ENCODE assay signal across 13 cellular contexts in the genomic region with DNA sequence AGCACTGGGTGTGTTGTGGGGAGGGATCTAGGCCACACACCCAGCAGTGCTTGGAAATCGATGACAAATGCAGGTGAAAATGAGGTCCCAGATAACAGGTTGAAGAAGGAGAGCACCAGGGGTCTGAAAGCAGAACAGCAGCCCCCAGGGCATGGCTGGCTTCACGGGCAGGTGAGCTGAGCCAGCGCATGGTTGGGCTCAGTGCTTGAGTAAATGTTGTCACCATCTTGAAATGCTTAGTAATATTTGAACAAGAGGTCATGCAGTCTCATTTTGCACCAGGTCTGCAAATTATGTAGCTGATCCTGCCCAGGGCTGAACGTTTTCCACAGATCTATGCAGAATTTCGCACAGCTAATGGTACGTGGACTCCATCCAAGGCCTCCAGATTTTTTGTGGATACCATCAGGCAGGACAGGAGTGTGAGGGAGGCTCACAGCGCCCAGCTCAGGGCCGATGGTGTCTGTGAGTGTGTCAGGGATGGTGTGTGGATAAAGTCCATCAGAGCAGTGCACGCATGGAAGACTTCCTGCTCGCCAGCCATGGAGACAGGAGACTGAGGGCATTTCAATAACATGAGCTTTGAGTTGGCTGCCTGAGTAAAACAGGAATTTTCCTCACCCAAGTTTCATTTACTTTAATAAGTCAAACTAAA. TPM values are rescaled to one million over a fixed set of nuclear protein-coding genes. Genes with fewer than 3 reads are reported as not detected.
DNase-seq lines count a peak whose midpoint lies in the region; ATAC-seq, FAIRE-seq and TF ChIP-seq lines count a peak whose summit lies in the region.
"Had no signal": no experiment of that assay in that cellular context is flagged by ENCODE, and none has a peak within 500 bp of the region (broad histone marks: within the 10 kb centered on the region; RNA-seq: fewer than 3 reads in every experiment).

No MANE protein-coding gene starts in this region.

- H4K20me1 ChIP-seq in HepG2 (ENCODE audit: insufficient read depth, low read length) (no peaks in the 10 kb centered on the region), OCI-LY3 (ENCODE audit: insufficient read depth, low read length) (no peaks in the 10 kb centered on the region; the same call in 1 of the 2 replicates)

- TF ChIP-seq POLR2A in HepG2 (IDR thresholded peaks at IDR 0.05; ENCODE audit: insufficient read depth in 1 of 2, low read depth in 2 of 2, low read length in 2 of 2): no peak
- TF ChIP-seq POLR2A in right lobe of liver (IDR thresholded peaks at IDR 0.05): no peak

- no peak for FAIRE-seq in HepG2 (lab: Jason Lieb, UNC)

- POLR2A ChIA-PET in HepG2 (lab: Yijun Ruan, JAX): interaction anchor here (1.5 kb wide), 1 partner anchor 37 kb away, joined by 4 read pairs; no protein-coding TSS in a partner anchor

- TF ChIP-seq EP300 in HepG2 (IDR thresholded peaks at IDR 0.05; ENCODE audit: low read depth in 2 of 2, low read length in 2 of 2) (no peak), HepG2 (CRISPR knock-in tag; IDR thresholded peaks at IDR 0.05; ENCODE audit: borderline replicate concordance) (no peak)

- H3K27me3 ChIP-seq in HepG2 (ENCODE audit: control insufficient read depth in 1 of 2, insufficient read depth in 2 of 2, low read length in 2 of 2): peaks cover 0 to 17% of the 10 kb centered on the region in 2 experiments; a peak in 3 of 5 replicates
- no peaks in the 10 kb centered on the region for H3K27me3 ChIP-seq in right lobe of liver
- peaks cover 39% of the 10 kb centered on the region for H3K27me3 ChIP-seq in OCI-LY3 (ENCODE audit: low read depth, low read length)

- H2AFZ ChIP-seq in HepG2 (ENCODE audit: low read length) (peak overlapping the region; percentile 36), OCI-LY3 (ENCODE audit: low read depth, low read length) (no peak overlapping the region)

- intact Hi-C loops in HepG2 (cut with micrococcal nuclease; ENCODE audit: unreplicated experiment) (no loop called here), right lobe of liver (cut with DNase I) (no loop called here)

- H3K4me2 ChIP-seq in HepG2 (ENCODE audit: low read depth, low read length): peak overlapping the region; percentile 41; the same call in 1 of the 2 replicates
- H3K4me2 ChIP-seq in OCI-LY3 (ENCODE audit: low read length): 0 out of 2 replicates have a peak overlapping the region, but pooled peaks have one; percentile 18

- in situ Hi-C loops in HepG2 (cut with HindIII; ENCODE audit: extremely low pct_ligation_motif_present, low pct_unique_long_range_greater_than_20kb): no loop called here

- TF ChIP-seq CTCF in HepG2 (CRISPR knock-in tag; IDR thresholded peaks at IDR 0.05): no peak
- no peak for TF ChIP-seq CTCF in right lobe of liver (IDR thresholded peaks at IDR 0.05)
- no peak for TF ChIP-seq CTCF in OCI-LY3 (IDR thresholded peaks at IDR 0.05; ENCODE audit: low read depth, low read length)
- TF ChIP-seq CTCF in fibroblast of the aortic adventitia (IDR thresholded peaks at IDR 0.05; ENCODE audit: insufficient read depth, low read length): no peak

- no TSS peak for BruUV-seq in HepG2 (replicated peaks; lab: Mats Ljungman, UMichigan)

- H3K4me3 ChIP-seq in HepG2 (replicated peaks in 1 of 3; ENCODE audit: insufficient read depth in 1 of 3, low read depth in 2 of 3, low read length in 3 of 3) (no peak overlapping the region; a peak in 1 of 6 replicates), right lobe of liver (no peak overlapping the region), OCI-LY3 (ENCODE audit: low read length) (no peak overlapping the region), fibroblast of the aortic adventitia (ENCODE audit: low read depth, low read length) (no peak overlapping the region)
- H3K4me3 ChIP-seq: skin epidermis had no signal

- H3K4me1 ChIP-seq in HepG2 (ENCODE audit: insufficient read depth, low read length) (peaks cover 25% of the 10 kb centered on the region), right lobe of liver (no peaks in the 10 kb centered on the region), OCI-LY3 (ENCODE audit: low read length) (peaks cover 34% of the 10 kb centered on the region)

- no peaks in the 10 kb centered on the region for H3K36me3 ChIP-seq in HepG2 (replicated peaks in 1 of 2; ENCODE audit: control insufficient read depth in 1 of 2, insufficient read depth in 2 of 2, low read length in 2 of 2)
- no peaks in the 10 kb centered on the region for H3K36me3 ChIP-seq in right lobe of liver
- no peaks in the 10 kb centered on the region for H3K36me3 ChIP-seq in OCI-LY3 (replicated peaks; ENCODE audit: low read depth, low read length)
- H3K36me3 ChIP-seq: WERI-Rb-1 had no signal

- H3K9me3 ChIP-seq in HepG2 (ENCODE audit: low read length) (no peaks in the 10 kb centered on the region), right lobe of liver (no peaks in the 10 kb centered on the region), OCI-LY3 (ENCODE audit: insufficient read depth, low read length) (no peaks in the 10 kb centered on the region)

- CTCF ChIA-PET in HepG2 (lab: Yijun Ruan, JAX; ENCODE audit: low intra/inter-chr PET ratio, low total read pairs): no interaction called here

- peak; percentile 37 for ATAC-seq in HepG2
- no peak for ATAC-seq in right lobe of liver
- ATAC-seq in GM21528 (IDR thresholded peaks at IDR 0.05; ENCODE audit: low FRiP score, unreplicated experiment): no peak

- 43% methylated on average over 10 of the region's 10 CpGs for WGBS in HepG2 (ENCODE audit: low lambda C conversion rate)
- 82% methylated on average over 4 of the region's 10 CpGs for WGBS in right lobe of liver (ENCODE audit: insufficient coverage, low coverage, low lambda C conversion rate, missing lambda C conversion rate)

- H3K79me2 ChIP-seq in HepG2 (ENCODE audit: insufficient read depth, low read length) (no peaks in the 10 kb centered on the region), OCI-LY3 (ENCODE audit: low read length) (no peaks in the 10 kb centered on the region)

- H3K27ac ChIP-seq in HepG2 (ENCODE audit: extremely low read length, insufficient read depth, low read length): no peak overlapping the region
- H3K27ac ChIP-seq in right lobe of liver: no peak overlapping the region
- H3K27ac ChIP-seq in OCI-LY3 (ENCODE audit: low read length): no peak overlapping the region
- H3K27ac ChIP-seq: WERI-Rb-1 had no signal

- H3K9ac ChIP-seq in HepG2 (ENCODE audit: insufficient read depth, low read depth, low read length) (no peak overlapping the region), OCI-LY3 (ENCODE audit: low read length) (no peak overlapping the region)

- DNase-seq in HepG2 (ENCODE audit: low spot score) (no peak), right lobe of liver (no peak), fibroblast of the aortic adventitia (ENCODE audit: low read depth) (peak; percentile 62), A172 (ENCODE audit: low spot score) (no peak), germinal center (ENCODE audit: low spot score) (no peak)
- no peak for DNase-seq in activated effector memory CD4-positive, alpha-beta T cell treated with Interleukin-2 at 50 U/mL for 16 hours
- DNase-seq: activated gamma-delta T cell treated with Interleukin-2 at 50 U/mL for 16 hours, Karpas-422, SHP77 treated with DMSO at 0.1 percent for 48 hours, WERI-Rb-1 had no signal

- no peak for TF ChIP-seq RAD21 in HepG2 (CRISPR knock-in tag; IDR thresholded peaks at IDR 0.05)

TF ChIP-seq in HepG2, 621 proteins besides CTCF, POLR2A, EP300 and RAD21 (continues in another document):
- TF ChIP-seq ZNF331 (CRISPR knock-in tag; IDR thresholded peaks at IDR 0.05) (no peak), ISL2 (CRISPR knock-in tag; IDR thresholded peaks at IDR 0.05) (no peak), ZNF777 (CRISPR knock-in tag; IDR thresholded peaks at IDR 0.05) (no peak)

RNA-seq across cellular contexts. Expression of gene SNX9, which starts 53.1 kb away (rescaled TPM):
- total RNA-seq in HepG2 (2016; rRNA removed; fragmentation: Illumina TruSeq; extraction: Trizol): 21.9 and 27.7 TPM in 2 replicates
- total RNA-seq in HepG2 (2016; cell fraction: cytosol; rRNA removed; fragmentation: Illumina TruSeq; extraction: Trizol; ENCODE audit: low read depth): 3.3 and 3.5 TPM in 2 replicates
- 20.6 and 26.2 TPM in 2 replicates for total RNA-seq in HepG2 (2016; cell fraction: insoluble cytoplasmic fraction; rRNA removed; fragmentation: Illumina TruSeq; extraction: Trizol)
- total RNA-seq in HepG2 (2016; cell fraction: membrane; rRNA removed; fragmentation: Illumina TruSeq; extraction: Trizol): 11.1 and 12.4 TPM in 2 replicates
- 15.6 and 15.7 TPM in 2 replicates for total RNA-seq in HepG2 (2016; cell fraction: nucleus; rRNA removed; fragmentation: Illumina TruSeq; extraction: Trizol)
- polyA plus RNA-seq in HepG2 (2011; rRNA removed): 35.2 and 36.0 TPM in 2 replicates
- polyA plus RNA-seq in HepG2 (2011; cell fraction: cytosol; rRNA removed): 25.8 and 32.1 TPM in 2 replicates
- 24.9 and 25.2 TPM in 2 replicates for polyA plus RNA-seq in HepG2 (2011; cell fraction: nucleus; rRNA removed)
- 29.4 and 32.2 TPM in 2 replicates for polyA plus RNA-seq in HepG2 (2012)
- 2.4 and 2.5 TPM in 2 replicates for polyA plus RNA-seq in HepG2 (2016; cell fraction: cytosol; fragmentation: Illumina TruSeq; extraction: Trizol; ENCODE audit: low read depth)
- 27.0 and 29.7 TPM in 2 replicates for polyA plus RNA-seq in HepG2 (2016; cell fraction: insoluble cytoplasmic fraction; fragmentation: Illumina TruSeq; extraction: Trizol; ENCODE audit: low read depth)
- polyA plus RNA-seq in HepG2 (2016; cell fraction: membrane; fragmentation: Illumina TruSeq; extraction: Trizol; ENCODE audit: low read depth): 6.8 and 7.3 TPM in 2 replicates
- 20.8 and 21.2 TPM in 2 replicates for polyA plus RNA-seq in HepG2 (2016; cell fraction: nucleus; fragmentation: Illumina TruSeq; extraction: Trizol; ENCODE audit: insufficient read depth, low read depth)
- polyA minus RNA-seq in HepG2 (2011; rRNA and poly(A)+ RNA removed; ENCODE audit: low replicate concordance): 17.0 and 19.8 TPM in 2 replicates
- polyA minus RNA-seq in HepG2 (2011; cell fraction: cytosol; rRNA and poly(A)+ RNA removed): 22.7 and 25.5 TPM in 2 replicates
- polyA minus RNA-seq in HepG2 (2011; cell fraction: nucleus; rRNA and poly(A)+ RNA removed): 26.1 and 28.5 TPM in 2 replicates
- total RNA-seq in right lobe of liver: 10 to 100 TPM; 24.6 to 38.0 (median 29.3) TPM
- total RNA-seq in fibroblast of the aortic adventitia (ENCODE audit: low replicate concordance): 108 and 182 TPM in 2 replicates
- total RNA-seq in A172 (2014; rRNA removed; shearing (Covaris generic)): 22.5 and 24.5 TPM in 2 replicates
